Comparison of ENCODE assay signal across 18 cellular contexts in the genomic region with DNA sequence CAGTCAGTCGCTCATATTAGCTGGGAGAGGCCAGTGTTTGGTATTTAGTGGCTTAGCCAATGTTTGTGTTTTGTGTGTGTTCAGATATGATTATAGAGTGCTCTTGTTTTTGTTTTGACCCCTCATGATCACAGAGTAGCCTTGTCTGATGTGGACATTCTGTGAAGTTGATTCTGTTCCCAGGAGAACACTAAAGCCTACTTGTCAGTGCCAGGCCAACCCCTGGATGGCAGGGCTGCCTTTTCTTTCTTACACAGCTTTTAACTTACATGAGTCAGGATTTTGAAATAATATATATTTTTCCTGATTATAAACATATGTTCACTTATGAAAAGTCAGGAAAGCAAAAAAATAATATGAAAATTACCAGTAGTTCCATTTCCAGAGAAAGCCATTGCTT. TPM values are rescaled to one million over a fixed set of nuclear protein-coding genes. Genes with fewer than 3 reads are reported as not detected.
"Had no signal": no experiment of that assay in that cellular context is flagged by ENCODE, and none has a peak within 500 bp of the region (broad histone marks: within the 10 kb centered on the region; RNA-seq: fewer than 3 reads in every experiment).

No MANE protein-coding gene starts in this region.

- H3K27ac ChIP-seq: foreskin keratinocyte, psoas muscle, right lobe of liver had no signal

- H3K36me3 ChIP-seq: right lobe of liver had no signal

- ATAC-seq: activated CD8-positive, alpha-beta T cell treated with anti-CD3 and anti-CD28 coated beads, Interleukin-2, amount 10 ng/mL, durations not matched to agents 7 days and 5 days; activated naive CD4-positive, alpha-beta T cell treated with anti-CD3 and anti-CD28 coated beads, Interleukin-2, amount 50 U/mL, for 72 hours; activated T-cell treated with anti-CD3 and anti-CD28 coated beads, Interleukin-2, amount 50 U/mL, for 72 hours; foreskin keratinocyte; psoas muscle; right lobe of liver had no signal

- H3K4me1 Mint-ChIP-seq: immature natural killer cell had no signal

- H3K4me3 Mint-ChIP-seq: activated B cell treated with CpG ODN at 0.5 μM for 24 hours; activated CD4-positive, alpha-beta T cell treated with anti-CD3 and anti-CD28 coated beads, Interleukin-2, amount 10 ng/mL, durations not matched to agents 24 days and 14 days; activated CD8-positive, alpha-beta T cell treated with anti-CD3 and anti-CD28 coated beads, Interleukin-2, amount 10 ng/mL, durations not matched to agents 7 days and 5 days; activated T-cell treated with anti-CD3 and anti-CD28 coated beads, Interleukin-2, amount 50 U/mL, for 72 hours; endodermal cell; immature natural killer cell; stimulated activated naive CD8-positive, alpha-beta T cell treated with anti-CD3 and anti-CD28 coated beads, Interleukin-15, Interleukin-2, amounts not matched to agents 100 ng/mL and 50 ng/mL, for 24 hours had no signal

- H3K27me3 ChIP-seq: right lobe of liver had no signal

- DNase-seq: activated B cell treated with CpG ODN at 0.5 μM for 24 hours; activated CD4-positive, alpha-beta T cell treated with anti-CD3 and anti-CD28 coated beads, Interleukin-2, amount 10 ng/mL, durations not matched to agents 24 days and 14 days; activated CD8-positive, alpha-beta memory T cell treated with anti-CD3 and anti-CD28 coated beads, Interleukin-2, amount 50 U/mL, for 4 hours; activated CD8-positive, alpha-beta T cell treated with anti-CD3 and anti-CD28 coated beads, Interleukin-2, amount 10 ng/mL, durations not matched to agents 7 days and 5 days; activated gamma-delta T cell; activated T-cell treated with anti-CD3 and anti-CD28 coated beads, Interleukin-2, amount 50 U/mL, for 72 hours; cerebellar nuclear complex; endodermal cell; foreskin keratinocyte; immature natural killer cell; psoas muscle; right lobe of liver; T-helper 2 cell had no signal

- H3K4me1 ChIP-seq: foreskin keratinocyte, psoas muscle, right lobe of liver had no signal

- H3K9me3 ChIP-seq: psoas muscle, right lobe of liver had no signal

- H3K9me3 Mint-ChIP-seq: activated B cell treated with CpG ODN at 0.5 μM for 24 hours; activated CD4-positive, alpha-beta T cell treated with anti-CD3 and anti-CD28 coated beads, Interleukin-2, amount 10 ng/mL, durations not matched to agents 24 days and 14 days; activated naive CD4-positive, alpha-beta T cell treated with anti-CD3 and anti-CD28 coated beads, Interleukin-2, amount 50 U/mL, for 72 hours; activated T-cell treated with anti-CD3 and anti-CD28 coated beads, Interleukin-2, amount 50 U/mL, for 72 hours; endodermal cell; immature natural killer cell; stimulated activated naive CD8-positive, alpha-beta T cell treated with anti-CD3 and anti-CD28 coated beads, Interleukin-15, Interleukin-2, amounts not matched to agents 100 ng/mL and 50 ng/mL, for 24 hours had no signal

- H3K4me3 ChIP-seq: psoas muscle, right lobe of liver had no signal

- H3K27ac Mint-ChIP-seq: activated B cell treated with CpG ODN at 0.5 μM for 24 hours; activated CD4-positive, alpha-beta T cell treated with anti-CD3 and anti-CD28 coated beads, Interleukin-2, amount 10 ng/mL, durations not matched to agents 24 days and 14 days; activated CD8-positive, alpha-beta T cell treated with anti-CD3 and anti-CD28 coated beads, Interleukin-2, amount 10 ng/mL, durations not matched to agents 7 days and 5 days; activated T-cell treated with anti-CD3 and anti-CD28 coated beads, Interleukin-2, amount 50 U/mL, for 72 hours; endodermal cell; immature natural killer cell; stimulated activated naive CD8-positive, alpha-beta T cell treated with anti-CD3 and anti-CD28 coated beads, Interleukin-15, Interleukin-2, amounts not matched to agents 100 ng/mL and 50 ng/mL, for 24 hours had no signal

- H3K36me3 Mint-ChIP-seq: activated naive CD4-positive, alpha-beta T cell treated with anti-CD3 and anti-CD28 coated beads, Interleukin-2, amount 50 U/mL, for 72 hours; immature natural killer cell had no signal

RNA-seq across cellular contexts. Expression of gene CFAP161, which starts 11.9 kb away (rescaled TPM):
- total RNA-seq: activated CD4-positive, alpha-beta T cell treated with anti-CD3 and anti-CD28 coated beads, Interleukin-2, amount 10 ng/mL, durations not matched to agents 24 days and 14 days; activated CD8-positive, alpha-beta T cell treated with anti-CD3 and anti-CD28 coated beads, Interleukin-2, amount 10 ng/mL, durations not matched to agents 7 days and 5 days; activated naive CD4-positive, alpha-beta T cell treated with anti-CD3 and anti-CD28 coated beads, Interleukin-2, amount 50 U/mL, for 72 hours; endodermal cell; epithelial cell of proximal tubule; foreskin keratinocyte had no signal
- polyA plus RNA-seq: foreskin keratinocyte, liver, neural cell had no signal

RNA-seq across cellular contexts. Expression of gene IL16, which starts 50.7 kb away (rescaled TPM):
- polyA plus RNA-seq: foreskin keratinocyte, neural cell had no signal
